9 cellular contexts compared by ENCODE assay signal in genomic region chr22:23401111-23401909, GRCh38.
A peak's percentile ranks its signal among the peaks of the same experiment; 100 is the strongest.
DNase-seq lines count a peak whose midpoint lies in the region; ATAC-seq lines count a peak whose summit lies in the region.
"Had no signal": no experiment of that assay in that cellular context is flagged by ENCODE, and none has a peak within 500 bp of the region (broad histone marks: within the 10 kb centered on the region; RNA-seq: fewer than 3 reads in every experiment).

No MANE protein-coding gene starts in this region.

- H3K18ac ChIP-seq in neuronal stem cell (ENCODE audit: low read length) = peak overlapping the region; percentile 91

- no peak overlapping the region for H2AFZ ChIP-seq in neuronal stem cell (ENCODE audit: low read length)

- peak overlapping the region; percentile 49 for H2BK12ac ChIP-seq in neuronal stem cell (ENCODE audit: low read length)

- H3K23ac ChIP-seq in neuronal stem cell (ENCODE audit: low read depth, low read length, poor library complexity) = peak overlapping the region; percentile 85

- peaks cover 0 to 1% of the 10 kb centered on the region in 2 donors for H3K4me1 Mint-ChIP-seq in effector memory CD8-positive, alpha-beta T cell (ENCODE audit: low read depth in 2 of 2)

- H3K4me2 ChIP-seq in BLaER1 treated with 17β-estradiol and CSF1 and Interleukin-3, amounts not matched to agents 10 nM and 100 nM = peak overlapping the region in 9 of 11 experiments; percentile 5 to 94 (median 92); a peak in 16 of 22 replicates
- no peak overlapping the region for H3K4me2 ChIP-seq in neuronal stem cell (ENCODE audit: insufficient read depth, low read length, poor library complexity, severe bottlenecking)

- DNase-seq in NCI-H226 (peak; percentile 86), neuronal stem cell (ENCODE audit: low spot score) (no peak), left colon (no peak), NCI-H2107 (lab: John Stamatoyannopoulos, UW) (no peak), NCI-H526 treated with DMSO at 0.1 percent for 48 hours (lab: John Stamatoyannopoulos, UW) (no peak)
- no peak for DNase-seq in effector memory CD8-positive, alpha-beta T cell
- DNase-seq: RPMI8226 had no signal

- no peak overlapping the region for H3K27ac Mint-ChIP-seq in effector memory CD8-positive, alpha-beta T cell

- no peaks in the 10 kb centered on the region for H3K36me3 ChIP-seq in BLaER1 treated with 17β-estradiol and CSF1 and Interleukin-3, amounts not matched to agents 10 nM and 100 nM
- no peaks in the 10 kb centered on the region for H3K36me3 ChIP-seq in neuronal stem cell (replicated peaks in 1 of 2; ENCODE audit: control insufficient read depth in 2 of 2, insufficient read depth in 2 of 2, low read length in 2 of 2)

- WGBS in neuronal stem cell (ENCODE audit: extremely low coverage in 2 of 2, insufficient read length in 2 of 2, insufficient replicate concordance in 1 of 2), 2 donors = no CpG with 5 or more reads among the region's 20 CpGs

- peaks cover 0 to 35% (median 6%) of the 10 kb centered on the region in 11 experiments; a peak in 12 of 22 replicates for H4K20me1 ChIP-seq in BLaER1 treated with 17β-estradiol and CSF1 and Interleukin-3, amounts not matched to agents 10 nM and 100 nM

- H3K9me3 ChIP-seq in BLaER1 treated with 17β-estradiol and CSF1 and Interleukin-3, amounts not matched to agents 10 nM and 100 nM (replicated peaks in 1 of 11) = no peaks in the 10 kb centered on the region
- no peaks in the 10 kb centered on the region for H3K9me3 ChIP-seq in neuronal stem cell (replicated peaks in 1 of 2; ENCODE audit: control insufficient read depth in 2 of 2, insufficient read depth in 1 of 2, low read depth in 1 of 2, low read length in 2 of 2)

- H2BK15ac ChIP-seq in neuronal stem cell (ENCODE audit: low read length) = no peak overlapping the region

- no peak overlapping the region for H3K27ac ChIP-seq in BLaER1 treated with 17β-estradiol and CSF1 and Interleukin-3, amounts not matched to agents 10 nM and 100 nM
- H3K27ac ChIP-seq in neuronal stem cell (replicated peaks; ENCODE audit: low read length) = no peak overlapping the region

- H3K36me3 Mint-ChIP-seq in effector memory CD8-positive, alpha-beta T cell (ENCODE audit: insufficient read depth) = no peaks in the 10 kb centered on the region

- H2AK5ac ChIP-seq in neuronal stem cell (ENCODE audit: low read depth, low read length) = peak overlapping the region; percentile 88

- H4K91ac ChIP-seq in neuronal stem cell (ENCODE audit: low read depth, low read length, poor library complexity) = no peak overlapping the region

- H3K9ac ChIP-seq in BLaER1 treated with 17β-estradiol and CSF1 and Interleukin-3, amounts not matched to agents 10 nM and 100 nM = no peak overlapping the region
- peak overlapping the region; percentile 21 for H3K9ac ChIP-seq in neuronal stem cell (ENCODE audit: low read depth, low read length, poor library complexity)

- no peak overlapping the region for H3K4ac ChIP-seq in neuronal stem cell (ENCODE audit: low read length)

- H2BK120ac ChIP-seq in neuronal stem cell (ENCODE audit: low read depth, low read length) = peak overlapping the region; percentile 61

- peaks cover 2% of the 10 kb centered on the region for H3K79me1 ChIP-seq in neuronal stem cell (ENCODE audit: low read depth, low read length)

- peaks cover 5 to 35% of the 10 kb centered on the region in 2 donors for H3K27me3 Mint-ChIP-seq in effector memory CD8-positive, alpha-beta T cell

- peak overlapping the region; percentile 38 for H3K14ac ChIP-seq in neuronal stem cell (ENCODE audit: low read length)

- ATAC-seq in effector memory CD8-positive, alpha-beta T cell (replicated peaks) = no peak
- ATAC-seq in HG03045 (IDR thresholded peaks at IDR 0.05; ENCODE audit: unreplicated experiment) (no peak), left colon (no peak)

- peak overlapping the region; percentile 25 to 27 for H3K4me3 Mint-ChIP-seq in effector memory CD8-positive, alpha-beta T cell

- no peak overlapping the region for H4K8ac ChIP-seq in neuronal stem cell (ENCODE audit: low read depth, low read length)

- intact Hi-C loops in left colon (cut with DNase I, micrococcal nuclease) = no loop called here

- no peaks in the 10 kb centered on the region for H3K9me3 Mint-ChIP-seq in effector memory CD8-positive, alpha-beta T cell

- H3K4me1 ChIP-seq in BLaER1 treated with 17β-estradiol and CSF1 and Interleukin-3, amounts not matched to agents 10 nM and 100 nM = peaks cover 0 to 78% (median 71%) of the 10 kb centered on the region in 10 experiments; a peak in 18 of 20 replicates
- H3K4me1 ChIP-seq in neuronal stem cell (ENCODE audit: control insufficient read depth in 2 of 2, insufficient read depth in 1 of 2, low read depth in 1 of 2, low read length in 2 of 2) = peaks cover 0 to 4% of the 10 kb centered on the region in 2 donors

- H3K27me3 ChIP-seq in BLaER1 treated with 17β-estradiol and CSF1 and Interleukin-3, amounts not matched to agents 10 nM and 100 nM = peaks cover 0 to 6% (median 0%) of the 10 kb centered on the region in 11 experiments; a peak in 1 of 22 replicates
- peaks cover 0 to 4% (median 0%) of the 10 kb centered on the region in 3 experiments for H3K27me3 ChIP-seq in neuronal stem cell (ENCODE audit: control insufficient read depth in 3 of 3, insufficient read depth in 3 of 3, low read depth in 1 of 3, low read length in 3 of 3)

- peak overlapping the region; percentile 5 for H2BK5ac ChIP-seq in neuronal stem cell (ENCODE audit: low read length)

- no peak overlapping the region for H3K4me3 ChIP-seq in BLaER1 treated with 17β-estradiol and CSF1 and Interleukin-3, amounts not matched to agents 10 nM and 100 nM
- no peak overlapping the region for H3K4me3 ChIP-seq in neuronal stem cell (ENCODE audit: low read length in 2 of 2)
